ENCODE assay signal across 8 cellular contexts in genomic region chr9:127899200-127899943, GRCh38. TPM values are rescaled to one million over a fixed set of nuclear protein-coding genes. Genes with fewer than 3 reads are reported as not detected.
DNase-seq lines count a peak whose midpoint lies in the region; ATAC-seq lines count a peak whose summit lies in the region.

TSS of gene ST6GALNAC6 (minus strand) at chr9:127899603. CDS start at chr9:127897981, 1,622 bp downstream.

- peaks cover 10% of the 10 kb centered on the region for H3K36me3 ChIP-seq in endocrine pancreas (ENCODE audit: control insufficient read depth, insufficient read depth, low read length)

- no peaks in the 10 kb centered on the region for H3K27me3 ChIP-seq in endocrine pancreas (ENCODE audit: control insufficient read depth, insufficient read depth, low read length)

- DNase-seq in NCI-H510A treated with DMSO at 0.1 percent for 48 hours (lab: John Stamatoyannopoulos, UW), result peak; percentile 30
- DNase-seq in NCI-H510A (lab: John Stamatoyannopoulos, UW), result no peak
- no peak for DNase-seq in NCI-H460 (ENCODE audit: extremely low read depth, low read depth)
- peak; percentile 25 to 30 for DNase-seq in activated CD8-positive, alpha-beta memory T cell treated with anti-CD3 and anti-CD28 coated beads for 4 hours (ENCODE audit: low read depth in 2 of 2)
- peak; percentile 90 for DNase-seq in medulla oblongata (ENCODE audit: extremely low spot score)
- DNase-seq in stimulated activated CD4-positive, alpha-beta T cell treated with anti-CD3 and anti-CD28 coated beads, TNF-alpha, amount 100 ng/mL, for 48 hours (ENCODE audit: low read depth in 3 of 3), result peak in 2 of 3 donors; percentile 40 to 68

- H3K4me1 ChIP-seq in endocrine pancreas (ENCODE audit: control insufficient read depth, insufficient read depth, low read length), result no peaks in the 10 kb centered on the region

- peak within 1 kb of the TSS; percentile 62 for H3K9ac ChIP-seq in endocrine pancreas (ENCODE audit: control insufficient read depth, insufficient read depth, low read length)

- no peaks in the 10 kb centered on the region for H3K9me3 ChIP-seq in endocrine pancreas (ENCODE audit: control insufficient read depth, low read length)

- ATAC-seq in HG02798 (IDR thresholded peaks at IDR 0.05; ENCODE audit: poor library complexity, unreplicated experiment), result peak; percentile 79

- no peak within 1 kb of the TSS for H3K4me3 ChIP-seq in endocrine pancreas (ENCODE audit: control insufficient read depth, insufficient read depth, low read length)

RNA-seq across cellular contexts. Expression of gene ST6GALNAC6, which starts in this region (rescaled TPM):
- 6.5 and 12.8 TPM in 2 replicates for total RNA-seq in NCI-H460 (2014; rRNA removed; shearing (Covaris generic))
- 33.0 and 36.7 TPM in 2 replicates for polyA plus RNA-seq in NCI-H460 (2014; cell fraction: nucleus; rRNA removed)

Comparison
In these comparisons a context has a peak if more than half of its experiments do, and no peak if none do; other contexts are left out.
1. DNase-seq: peak in NCI-H510A treated with DMSO at 0.1 percent for 48 hours (single experiment), activated CD8-positive, alpha-beta memory T cell treated with anti-CD3 and anti-CD28 coated beads for 4 hours (2 of 2), medulla oblongata (single experiment) and stimulated activated CD4-positive, alpha-beta T cell treated with anti-CD3 and anti-CD28 coated beads, TNF-alpha, amount 100 ng/mL, for 48 hours (2 of 3); none in NCI-H510A (single experiment) and NCI-H460 (single experiment).